9 cellular contexts compared by ENCODE assay signal in genomic region chr7:44849277-44850210, GRCh38. TPM values are rescaled to one million over a fixed set of nuclear protein-coding genes. Genes with fewer than 3 reads are reported as not detected.
DNase-seq lines count a peak whose midpoint lies in the region; ATAC-seq, FAIRE-seq and TF ChIP-seq lines count a peak whose summit lies in the region.
"Had no signal": no experiment of that assay in that cellular context is flagged by ENCODE, and none has a peak within 500 bp of the region (broad histone marks: within the 10 kb centered on the region; RNA-seq: fewer than 3 reads in every experiment).

No MANE protein-coding gene starts in this region.

- H3K9me3 Mint-ChIP-seq in activated CD4-positive, alpha-beta T cell treated with anti-CD3 and anti-CD28 coated beads for 36 hours (ENCODE audit: low read depth) = no peaks in the 10 kb centered on the region
- no peaks in the 10 kb centered on the region for H3K9me3 Mint-ChIP-seq in endothelial cell (ENCODE audit: unreplicated experiment)

- peak overlapping the region; percentile 95 for H3K4me3 Mint-ChIP-seq in activated CD4-positive, alpha-beta T cell treated with anti-CD3 and anti-CD28 coated beads for 36 hours
- peak overlapping the region; percentile 94 for H3K4me3 Mint-ChIP-seq in endothelial cell (ENCODE audit: unreplicated experiment)

- peaks cover 4% of the 10 kb centered on the region; the same call in 1 of the 2 replicates for H3F3A ChIP-seq in OCI-LY1 (ENCODE audit: insufficient read depth, low read length)
- peaks cover 11% of the 10 kb centered on the region for H3F3A ChIP-seq in smooth muscle cell (ENCODE audit: low read depth)

- no peak overlapping the region for H2AFZ ChIP-seq in OCI-LY1 (ENCODE audit: low read length)
- peak overlapping the region; percentile 87 for H2AFZ ChIP-seq in smooth muscle cell (ENCODE audit: low read depth)

- FAIRE-seq in frontal cortex (lab: Jason Lieb, UNC) = no peak
- FAIRE-seq: D721Med had no signal

- no peak for DNase-seq in activated CD4-positive, alpha-beta T cell treated with anti-CD3 and anti-CD28 coated beads for 36 hours
- DNase-seq in activated CD4-positive, alpha-beta T cell treated with anti-CD3 and anti-CD28 coated beads for 48 hours = no peak
- DNase-seq in endothelial cell (ENCODE audit: low spot score) = no peak
- DNase-seq in smooth muscle cell (lab: John Stamatoyannopoulos, UW; ENCODE audit: unreplicated experiment) = no peak
- DNase-seq in frontal cortex (ENCODE audit: low spot score in 2 of 2) = no peak

- WGBS in smooth muscle cell (ENCODE audit: low lambda C conversion rate) = 86% methylated on average over 14 of the region's 14 CpGs

- TF ChIP-seq CTCF in OCI-LY1 (IDR thresholded peaks at IDR 0.05; ENCODE audit: low read length) = no peak
- TF ChIP-seq CTCF in endothelial cell (IDR thresholded peaks at IDR 0.05; ENCODE audit: unreplicated experiment) = no peak
- TF ChIP-seq CTCF in smooth muscle cell (IDR thresholded peaks at IDR 0.05; ENCODE audit: borderline replicate concordance, insufficient read depth, poor library complexity, severe bottlenecking) = no peak

- no peaks in the 10 kb centered on the region for H3K27me3 ChIP-seq in OCI-LY1 (ENCODE audit: insufficient read depth, low read length)
- no peaks in the 10 kb centered on the region for H3K27me3 ChIP-seq in smooth muscle cell (ENCODE audit: low read depth)

- peak overlapping the region; percentile 99 for H3K27ac Mint-ChIP-seq in activated CD4-positive, alpha-beta T cell treated with anti-CD3 and anti-CD28 coated beads for 36 hours
- H3K27ac Mint-ChIP-seq in endothelial cell (ENCODE audit: unreplicated experiment) = peak overlapping the region; percentile 88

- peaks cover 3% of the 10 kb centered on the region; the same call in 1 of the 2 replicates for H3K36me3 ChIP-seq in OCI-LY1 (ENCODE audit: insufficient read depth, low read length)
- no peaks in the 10 kb centered on the region for H3K36me3 ChIP-seq in smooth muscle cell (ENCODE audit: low read depth)

- H3K27me3 Mint-ChIP-seq in activated CD4-positive, alpha-beta T cell treated with anti-CD3 and anti-CD28 coated beads for 36 hours = no peaks in the 10 kb centered on the region
- peaks cover 3% of the 10 kb centered on the region for H3K27me3 Mint-ChIP-seq in endothelial cell (ENCODE audit: unreplicated experiment)

- H3K4me2 ChIP-seq in OCI-LY1 (ENCODE audit: low read length) (peak overlapping the region; percentile 75), smooth muscle cell (peak overlapping the region; percentile 85)

- intact Hi-C loops in activated CD4-positive, alpha-beta T cell treated with anti-CD3 and anti-CD28 coated beads for 36 hours (cut with DNase I, micrococcal nuclease) = loop anchor here (2.0 kb wide), 4 partner anchors 65 to 287 kb away; partner anchors contain the start of gene TBRG4 (in 1 of the 2)

- H3K4me1 ChIP-seq in OCI-LY1 (ENCODE audit: insufficient read depth, low read length, severe bottlenecking) (peaks cover 38% of the 10 kb centered on the region), smooth muscle cell (ENCODE audit: low read depth) (peaks cover 17% of the 10 kb centered on the region)

- peak overlapping the region; percentile 88 for H3K9ac ChIP-seq in OCI-LY1 (ENCODE audit: low read length)
- no peak overlapping the region for H3K9ac ChIP-seq in smooth muscle cell (ENCODE audit: low read depth)

- CTCF ChIA-PET in activated CD4-positive, alpha-beta T cell treated with anti-CD3 and anti-CD28 coated beads for 36 hours (lab: Charles Lee) = interaction anchor here (0.7 to 2.9 kb wide), 11 partner anchors 8 to 240 kb away, joined by 3 to 21 read pairs (median 4); partner anchors contain the start of gene PURB

- H3K4me3 ChIP-seq in OCI-LY1 (ENCODE audit: low read depth, low read length, poor library complexity, severe bottlenecking) = peak overlapping the region; percentile 72
- H3K4me3 ChIP-seq in smooth muscle cell = peak overlapping the region; percentile 74

- H3K9me2 ChIP-seq in OCI-LY1 (ENCODE audit: low read depth, low read length) = no peaks in the 10 kb centered on the region

- H3K9me3 ChIP-seq in OCI-LY1 (ENCODE audit: low read length) = no peaks in the 10 kb centered on the region
- no peaks in the 10 kb centered on the region for H3K9me3 ChIP-seq in smooth muscle cell (replicated peaks; ENCODE audit: low read depth)

- POLR2A ChIA-PET in activated CD4-positive, alpha-beta T cell treated with anti-CD3 and anti-CD28 coated beads for 36 hours (lab: Charles Lee) = interaction anchor here (0.6 to 4.0 kb wide), 17 partner anchors 36 to 276 kb away, joined by 3 to 36 read pairs (median 5); partner anchors contain the start of genes DDX56, PPIA, PURB and TBRG4

- H3K27ac ChIP-seq in OCI-LY1 (ENCODE audit: low read depth, low read length, poor library complexity, severe bottlenecking) (peak overlapping the region; percentile 84), smooth muscle cell (ENCODE audit: low read depth) (peak overlapping the region; percentile 90)

- ATAC-seq in activated CD4-positive, alpha-beta T cell treated with anti-CD3 and anti-CD28 coated beads for 36 hours = no peak
- ATAC-seq in GM21515 (IDR thresholded peaks at IDR 0.05; ENCODE audit: unreplicated experiment) (no peak), HG02840 (IDR thresholded peaks at IDR 0.05; ENCODE audit: low FRiP score, unreplicated experiment) (no peak)

- peaks cover 11% of the 10 kb centered on the region for H3K36me3 Mint-ChIP-seq in activated CD4-positive, alpha-beta T cell treated with anti-CD3 and anti-CD28 coated beads for 36 hours (ENCODE audit: low read depth)
- H3K36me3 Mint-ChIP-seq in endothelial cell (ENCODE audit: low read depth, unreplicated experiment) = peaks cover 3% of the 10 kb centered on the region

- H3K79me2 ChIP-seq in OCI-LY1 (ENCODE audit: insufficient read depth, low read length) = peaks cover 28% of the 10 kb centered on the region
- H3K79me2 ChIP-seq in smooth muscle cell (ENCODE audit: low read depth) = peaks cover 26% of the 10 kb centered on the region

- peaks cover 40% of the 10 kb centered on the region for H3K4me1 Mint-ChIP-seq in activated CD4-positive, alpha-beta T cell treated with anti-CD3 and anti-CD28 coated beads for 36 hours
- H3K4me1 Mint-ChIP-seq in endothelial cell (ENCODE audit: unreplicated experiment) = peaks cover 15% of the 10 kb centered on the region

- H4K20me1 ChIP-seq in OCI-LY1 (ENCODE audit: insufficient read depth, low read length) = no peaks in the 10 kb centered on the region
- peaks cover 27% of the 10 kb centered on the region for H4K20me1 ChIP-seq in smooth muscle cell (ENCODE audit: low read depth)

RNA-seq across cellular contexts. Expression of gene H2AZ2, which starts 1.7 kb away (rescaled TPM):
- total RNA-seq in activated CD4-positive, alpha-beta T cell treated with anti-CD3 and anti-CD28 coated beads for 36 hours = 100 to 1,000 TPM; 148 to 275 TPM
- total RNA-seq in endothelial cell (ENCODE audit: unreplicated experiment) (157 TPM), smooth muscle cell (135 and 143 TPM in 2 replicates), frontal cortex (227 TPM)
- polyA plus RNA-seq in smooth muscle cell = 117 and 122 TPM in 2 replicates

RNA-seq across cellular contexts. Expression of gene PURB, which starts 35.8 kb away (rescaled TPM):
- total RNA-seq in activated CD4-positive, alpha-beta T cell treated with anti-CD3 and anti-CD28 coated beads for 36 hours = 10 to 100 TPM; 18.8 to 20.8 TPM
- 25.7 TPM for total RNA-seq in endothelial cell (ENCODE audit: unreplicated experiment)
- total RNA-seq in smooth muscle cell = 24.3 and 25.3 TPM in 2 replicates
- polyA plus RNA-seq in smooth muscle cell = 2.3 and 4.5 TPM in 2 replicates
- 36.7 TPM for total RNA-seq in frontal cortex

RNA-seq across cellular contexts. Expression of gene PPIA, which starts 53.1 kb away (rescaled TPM):
- total RNA-seq in activated CD4-positive, alpha-beta T cell treated with anti-CD3 and anti-CD28 coated beads for 36 hours = 1,000 to 10,000 TPM; 2,017 to 2,916 TPM
- total RNA-seq in endothelial cell (ENCODE audit: unreplicated experiment) (1,721 TPM), smooth muscle cell (3,153 and 3,434 TPM in 2 replicates), frontal cortex (518 TPM)
- 2,853 and 2,990 TPM in 2 replicates for polyA plus RNA-seq in smooth muscle cell
